In the genomic region with DNA sequence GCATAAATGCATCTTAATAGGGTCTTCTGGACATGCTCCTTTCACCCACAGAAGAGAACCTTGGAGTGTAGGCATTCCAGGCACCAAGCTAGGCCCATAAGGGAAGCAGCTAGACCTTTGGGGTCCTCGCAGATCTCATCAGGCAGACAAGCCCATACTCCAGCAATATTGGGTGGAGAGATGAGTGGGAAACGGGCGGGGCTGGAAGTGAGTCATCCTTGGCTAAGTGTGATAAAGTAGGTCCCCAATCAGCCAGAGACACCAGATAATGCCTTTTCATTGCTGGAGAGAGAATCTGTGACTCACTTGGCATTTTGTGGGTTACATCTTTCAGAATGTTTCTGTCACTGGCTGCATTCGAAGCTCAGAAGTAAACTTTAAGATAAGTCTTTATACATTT, we compare ENCODE assay signal across 13 cellular contexts.
A peak's percentile ranks its signal among the peaks of the same experiment; 100 is the strongest.
DNase-seq lines count a peak whose midpoint lies in the region; ATAC-seq and TF ChIP-seq lines count a peak whose summit lies in the region.
"Had no signal": no experiment of that assay in that cellular context is flagged by ENCODE, and none has a peak within 500 bp of the region (broad histone marks: within the 10 kb centered on the region; RNA-seq: fewer than 3 reads in every experiment).

No MANE protein-coding gene starts in this region.

- no TSS peak for BruUV-seq in Calu3 (replicated peaks; lab: Mats Ljungman, UMichigan)

- CTCF ChIA-PET in Calu3 (lab: Charles Lee) = interaction anchor here (0.6 to 1.0 kb wide), 3 partner anchors 10 to 141 kb away, joined by 3 to 6 read pairs (median 6); no protein-coding TSS in a partner anchor

- no peaks in the 10 kb centered on the region for H3K4me1 Mint-ChIP-seq in Calu3 (ENCODE audit: low read depth, unreplicated experiment)
- H3K4me1 Mint-ChIP-seq: immature natural killer cell had no signal

- H3K27ac Mint-ChIP-seq in Calu3 (ENCODE audit: unreplicated experiment) = no peak overlapping the region
- H3K27ac Mint-ChIP-seq: immature natural killer cell had no signal

- H3K36me3 Mint-ChIP-seq in Calu3 (ENCODE audit: insufficient read depth, unreplicated experiment) = no peaks in the 10 kb centered on the region
- H3K36me3 Mint-ChIP-seq: immature natural killer cell had no signal

- intact Hi-C loops in Calu3 (cut with micrococcal nuclease; ENCODE audit: unreplicated experiment) = no loop called here

- no peak for TF ChIP-seq CTCF in Calu3 (IDR thresholded peaks at IDR 0.05; ENCODE audit: unreplicated experiment)

- no peaks in the 10 kb centered on the region for H3K27me3 Mint-ChIP-seq in Calu3 (ENCODE audit: unreplicated experiment)

- ATAC-seq in HG03442 (IDR thresholded peaks at IDR 0.05; ENCODE audit: unreplicated experiment) = no peak
- ATAC-seq in HG03432 (IDR thresholded peaks at IDR 0.05; ENCODE audit: unreplicated experiment) = no peak

- no peaks in the 10 kb centered on the region for H3K9me3 Mint-ChIP-seq in Calu3 (ENCODE audit: low read depth, unreplicated experiment)
- H3K9me3 Mint-ChIP-seq: immature natural killer cell had no signal

- H3K4me3 Mint-ChIP-seq in Calu3 (ENCODE audit: low read depth, unreplicated experiment) = no peak overlapping the region
- H3K4me3 Mint-ChIP-seq: immature natural killer cell had no signal

- peak; percentile 1 for DNase-seq in Calu3
- peak; percentile 8 for DNase-seq in LoVo (ENCODE audit: low spot score)
- peak; percentile 75 to 78 for DNase-seq in activated T-cell treated with anti-CD3 and anti-CD28 coated beads, Interleukin-2, amount 50 U/mL, for 48 hours
- peak; percentile 48 for DNase-seq in kidney tubule cell (ENCODE audit: low spot score)
- no peak for DNase-seq in central memory CD4-positive, alpha-beta T cell
- DNase-seq in AML-193 (lab: John Stamatoyannopoulos, UW) = no peak
- DNase-seq: DND-41, immature natural killer cell, KBM-7, retina, SHP77 had no signal

Comparison
In these comparisons a context has a peak if more than half of its experiments do, and no peak if none do; other contexts are left out.
1. DNase-seq: peak in Calu3 (single experiment), LoVo (single experiment), activated T-cell treated with anti-CD3 and anti-CD28 coated beads, Interleukin-2, amount 50 U/mL, for 48 hours (2 of 2) and kidney tubule cell (single experiment); none in central memory CD4-positive, alpha-beta T cell (single experiment) and AML-193 (0 of 2).